In genomic region chr9:137107312-137107921, GRCh38 we compare ENCODE assay signal across 1 cellular context.
TF ChIP-seq lines count a peak whose summit lies in the region.

No MANE protein-coding gene starts in this region.

TF ChIP-seq in HepG2, 621 proteins besides CTCF, POLR2A, EP300 and RAD21:
- TF ChIP-seq ZFP36L1 (CRISPR knock-in tag; IDR thresholded peaks at IDR 0.05): no peak
- TF ChIP-seq ZBTB46 (CRISPR knock-in tag; IDR thresholded peaks at IDR 0.05; ENCODE audit: borderline replicate concordance): no peak
- no peak for TF ChIP-seq CCAR2 (optimal IDR thresholded peaks at IDR 0.05; ENCODE audit: low read depth, low read length)
- TF ChIP-seq ZEB1 (IDR thresholded peaks at IDR 0.05; ENCODE audit: insufficient replicate concordance, low read depth): no peak
- no peak for TF ChIP-seq ZMAT3 (CRISPR knock-in tag; conservative IDR thresholded peaks at IDR 0.05)
- TF ChIP-seq MTA1 (CRISPR knock-in tag; IDR thresholded peaks at IDR 0.05; ENCODE audit: borderline replicate concordance): peak; percentile 56; the same call in 1 of the 2 replicates
- no peak for TF ChIP-seq SRY (CRISPR knock-in tag; IDR thresholded peaks at IDR 0.05)
- TF ChIP-seq USF2 (IDR thresholded peaks at IDR 0.05; ENCODE audit: low read depth, low read length): no peak
- no peak for TF ChIP-seq USF2 (CRISPR knock-in tag; IDR thresholded peaks at IDR 0.05; ENCODE audit: borderline replicate concordance)
- TF ChIP-seq ZNF430 (CRISPR knock-in tag; IDR thresholded peaks at IDR 0.05): no peak
- TF ChIP-seq NR2C2 (CRISPR knock-in tag; IDR thresholded peaks at IDR 0.05; ENCODE audit: borderline replicate concordance): 0 out of 2 replicates have a peak, but pooled peaks have one; percentile 32
- TF ChIP-seq ZNF547 (CRISPR knock-in tag; IDR thresholded peaks at IDR 0.05): no peak
- no peak for TF ChIP-seq AKAP8 (CRISPR knock-in tag; IDR thresholded peaks at IDR 0.05)
- TF ChIP-seq KDM2A (CRISPR knock-in tag; IDR thresholded peaks at IDR 0.05; ENCODE audit: borderline replicate concordance, low read depth): no peak
- TF ChIP-seq ZNF607 (CRISPR knock-in tag; IDR thresholded peaks at IDR 0.05; ENCODE audit: borderline replicate concordance): 0 out of 2 replicates have a peak, but pooled peaks have one; percentile 55
- no peak for TF ChIP-seq MIER2 (CRISPR knock-in tag; IDR thresholded peaks at IDR 0.05)
- no peak for TF ChIP-seq ZXDC (CRISPR knock-in tag; IDR thresholded peaks at IDR 0.05)
- no peak for TF ChIP-seq FOXO1 (CRISPR knock-in tag; IDR thresholded peaks at IDR 0.05)
- TF ChIP-seq CBX5 (CRISPR knock-in tag; IDR thresholded peaks at IDR 0.05; ENCODE audit: borderline replicate concordance): no peak
- no peak for TF ChIP-seq TAF15 (IDR thresholded peaks at IDR 0.05; ENCODE audit: low read depth, low read length, poor library complexity, severe bottlenecking)
- TF ChIP-seq, protein P1, sequence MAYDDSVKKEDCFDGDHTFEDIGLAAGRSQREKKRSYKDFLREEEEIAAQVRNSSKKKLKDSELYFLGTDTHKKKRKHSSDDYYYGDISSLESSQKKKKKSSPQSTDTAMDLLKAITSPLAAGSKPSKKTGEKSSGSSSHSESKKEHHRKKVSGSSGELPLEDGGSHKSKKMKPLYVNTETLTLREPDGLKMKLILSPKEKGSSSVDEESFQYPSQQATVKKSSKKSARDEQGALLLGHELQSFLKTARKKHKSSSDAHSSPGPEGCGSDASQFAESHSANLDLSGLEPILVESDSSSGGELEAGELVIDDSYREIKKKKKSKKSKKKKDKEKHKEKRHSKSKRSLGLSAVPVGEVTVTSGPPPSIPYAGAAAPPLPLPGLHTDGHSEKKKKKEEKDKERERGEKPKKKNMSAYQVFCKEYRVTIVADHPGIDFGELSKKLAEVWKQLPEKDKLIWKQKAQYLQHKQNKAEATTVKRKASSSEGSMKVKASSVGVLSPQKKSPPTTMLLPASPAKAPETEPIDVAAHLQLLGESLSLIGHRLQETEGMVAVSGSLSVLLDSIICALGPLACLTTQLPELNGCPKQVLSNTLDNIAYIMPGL (CRISPR knock-in tag; IDR thresholded peaks at IDR 0.05; ENCODE audit: borderline replicate concordance in 1 of 2, low read depth in 1 of 2): no peak
- TF ChIP-seq ZBTB7A (CRISPR knock-in tag; IDR thresholded peaks at IDR 0.05): peak; percentile 64; the same call in 1 of the 2 replicates
- no peak for TF ChIP-seq TOPORS (CRISPR knock-in tag; IDR thresholded peaks at IDR 0.05)
- TF ChIP-seq, protein P2, sequence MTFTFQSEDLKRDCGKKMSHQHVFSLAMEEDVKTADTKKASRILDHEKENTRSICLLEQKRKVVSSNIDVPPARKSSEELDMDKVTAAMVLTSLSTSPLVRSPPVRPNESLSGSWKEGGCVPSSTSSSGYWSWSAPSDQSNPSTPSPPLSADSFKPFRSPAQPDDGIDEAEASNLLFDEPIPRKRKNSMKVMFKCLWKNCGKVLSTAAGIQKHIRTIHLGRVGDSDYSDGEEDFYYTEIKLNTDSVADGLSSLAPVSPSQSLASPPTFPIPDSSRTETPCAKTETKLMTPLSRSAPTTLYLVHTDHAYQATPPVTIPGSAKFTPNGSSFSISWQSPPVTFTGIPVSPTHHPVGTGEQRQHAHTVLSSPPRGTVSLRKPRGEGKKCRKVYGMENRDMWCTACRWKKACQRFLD (CRISPR knock-in tag; IDR thresholded peaks at IDR 0.05; ENCODE audit: borderline replicate concordance): no peak
- no peak for TF ChIP-seq EEA1 (CRISPR knock-in tag; IDR thresholded peaks at IDR 0.05; ENCODE audit: borderline replicate concordance)
- TF ChIP-seq, protein P3, sequence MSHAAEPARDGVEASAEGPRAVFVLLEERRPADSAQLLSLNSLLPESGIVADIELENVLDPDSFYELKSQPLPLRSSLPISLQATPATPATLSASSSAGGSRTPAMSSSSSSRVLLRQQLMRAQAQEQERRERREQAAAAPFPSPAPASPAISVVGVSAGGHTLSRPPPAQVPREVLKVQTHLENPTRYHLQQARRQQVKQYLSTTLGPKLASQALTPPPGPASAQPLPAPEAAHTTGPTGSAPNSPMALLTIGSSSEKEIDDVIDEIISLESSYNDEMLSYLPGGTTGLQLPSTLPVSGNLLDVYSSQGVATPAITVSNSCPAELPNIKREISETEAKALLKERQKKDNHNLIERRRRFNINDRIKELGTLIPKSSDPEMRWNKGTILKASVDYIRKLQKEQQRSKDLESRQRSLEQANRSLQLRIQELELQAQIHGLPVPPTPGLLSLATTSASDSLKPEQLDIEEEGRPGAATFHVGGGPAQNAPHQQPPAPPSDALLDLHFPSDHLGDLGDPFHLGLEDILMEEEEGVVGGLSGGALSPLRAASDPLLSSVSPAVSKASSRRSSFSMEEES (CRISPR knock-in tag; IDR thresholded peaks at IDR 0.05): no peak
- peak; percentile 47; the same call in 1 of the 2 replicates for TF ChIP-seq HNF4G (IDR thresholded peaks at IDR 0.05; ENCODE audit: borderline replicate concordance, low read depth, low read length)
- TF ChIP-seq HNF4G (CRISPR knock-in tag; IDR thresholded peaks at IDR 0.05; ENCODE audit: borderline replicate concordance, low read depth): no peak
- no peak for TF ChIP-seq SNAPC2 (CRISPR knock-in tag; IDR thresholded peaks at IDR 0.05)
- no peak for TF ChIP-seq SMARCC2 (IDR thresholded peaks at IDR 0.05)
- TF ChIP-seq ELF1 (CRISPR knock-in tag; IDR thresholded peaks at IDR 0.05): no peak
- no peak for TF ChIP-seq GABPB1 (CRISPR knock-in tag; IDR thresholded peaks at IDR 0.05)
- no peak for TF ChIP-seq ERF (CRISPR knock-in tag; IDR thresholded peaks at IDR 0.05)
- no peak for TF ChIP-seq MXD4 (CRISPR knock-in tag; IDR thresholded peaks at IDR 0.05)
- no peak for TF ChIP-seq KDM6A (CRISPR knock-in tag; IDR thresholded peaks at IDR 0.05; ENCODE audit: low read depth)
- TF ChIP-seq, protein P4, sequence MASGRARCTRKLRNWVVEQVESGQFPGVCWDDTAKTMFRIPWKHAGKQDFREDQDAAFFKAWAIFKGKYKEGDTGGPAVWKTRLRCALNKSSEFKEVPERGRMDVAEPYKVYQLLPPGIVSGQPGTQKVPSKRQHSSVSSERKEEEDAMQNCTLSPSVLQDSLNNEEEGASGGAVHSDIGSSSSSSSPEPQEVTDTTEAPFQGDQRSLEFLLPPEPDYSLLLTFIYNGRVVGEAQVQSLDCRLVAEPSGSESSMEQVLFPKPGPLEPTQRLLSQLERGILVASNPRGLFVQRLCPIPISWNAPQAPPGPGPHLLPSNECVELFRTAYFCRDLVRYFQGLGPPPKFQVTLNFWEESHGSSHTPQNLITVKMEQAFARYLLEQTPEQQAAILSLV (CRISPR knock-in tag; IDR thresholded peaks at IDR 0.05; ENCODE audit: borderline replicate concordance): no peak
- no peak for TF ChIP-seq MBNL3 (CRISPR knock-in tag; conservative IDR thresholded peaks at IDR 0.05)
- TF ChIP-seq HOXA3 (CRISPR knock-in tag; IDR thresholded peaks at IDR 0.05): 0 out of 2 replicates have a peak, but pooled peaks have one; percentile 12
- TF ChIP-seq GATA4 (IDR thresholded peaks at IDR 0.05; ENCODE audit: borderline replicate concordance, low read depth): no peak
- no peak for TF ChIP-seq ONECUT2 (CRISPR knock-in tag; IDR thresholded peaks at IDR 0.05)
- TF ChIP-seq ESRRA (CRISPR knock-in tag; IDR thresholded peaks at IDR 0.05; ENCODE audit: low read depth): peak; percentile 86; the same call in 1 of the 2 replicates
- TF ChIP-seq ZBTB38 (CRISPR knock-in tag; IDR thresholded peaks at IDR 0.05): peak; percentile 69; the same call in 1 of the 2 replicates
- TF ChIP-seq BORCS8-MEF2B (CRISPR knock-in tag; IDR thresholded peaks at IDR 0.05): no peak
- no peak for TF ChIP-seq ATF2 (CRISPR knock-in tag; IDR thresholded peaks at IDR 0.05)
- TF ChIP-seq, protein P5, sequence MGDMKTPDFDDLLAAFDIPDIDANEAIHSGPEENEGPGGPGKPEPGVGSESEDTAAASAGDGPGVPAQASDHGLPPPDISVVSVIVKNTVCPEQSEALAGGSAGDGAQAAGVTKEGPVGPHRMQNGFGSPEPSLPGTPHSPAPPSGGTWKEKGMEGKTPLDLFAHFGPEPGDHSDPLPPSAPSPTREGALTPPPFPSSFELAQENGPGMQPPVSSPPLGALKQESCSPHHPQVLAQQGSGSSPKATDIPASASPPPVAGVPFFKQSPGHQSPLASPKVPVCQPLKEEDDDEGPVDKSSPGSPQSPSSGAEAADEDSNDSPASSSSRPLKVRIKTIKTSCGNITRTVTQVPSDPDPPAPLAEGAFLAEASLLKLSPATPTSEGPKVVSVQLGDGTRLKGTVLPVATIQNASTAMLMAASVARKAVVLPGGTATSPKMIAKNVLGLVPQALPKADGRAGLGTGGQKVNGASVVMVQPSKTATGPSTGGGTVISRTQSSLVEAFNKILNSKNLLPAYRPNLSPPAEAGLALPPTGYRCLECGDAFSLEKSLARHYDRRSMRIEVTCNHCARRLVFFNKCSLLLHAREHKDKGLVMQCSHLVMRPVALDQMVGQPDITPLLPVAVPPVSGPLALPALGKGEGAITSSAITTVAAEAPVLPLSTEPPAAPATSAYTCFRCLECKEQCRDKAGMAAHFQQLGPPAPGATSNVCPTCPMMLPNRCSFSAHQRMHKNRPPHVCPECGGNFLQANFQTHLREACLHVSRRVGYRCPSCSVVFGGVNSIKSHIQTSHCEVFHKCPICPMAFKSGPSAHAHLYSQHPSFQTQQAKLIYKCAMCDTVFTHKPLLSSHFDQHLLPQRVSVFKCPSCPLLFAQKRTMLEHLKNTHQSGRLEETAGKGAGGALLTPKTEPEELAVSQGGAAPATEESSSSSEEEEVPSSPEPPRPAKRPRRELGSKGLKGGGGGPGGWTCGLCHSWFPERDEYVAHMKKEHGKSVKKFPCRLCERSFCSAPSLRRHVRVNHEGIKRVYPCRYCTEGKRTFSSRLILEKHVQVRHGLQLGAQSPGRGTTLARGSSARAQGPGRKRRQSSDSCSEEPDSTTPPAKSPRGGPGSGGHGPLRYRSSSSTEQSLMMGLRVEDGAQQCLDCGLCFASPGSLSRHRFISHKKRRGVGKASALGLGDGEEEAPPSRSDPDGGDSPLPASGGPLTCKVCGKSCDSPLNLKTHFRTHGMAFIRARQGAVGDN (CRISPR knock-in tag; IDR thresholded peaks at IDR 0.05): peak; percentile 44; the same call in 1 of the 2 replicates
- TF ChIP-seq HNF4A (CRISPR knock-in tag; IDR thresholded peaks at IDR 0.05): peak; percentile 66; the same call in 1 of the 2 replicates
